In genomic region chr14:89810101-89810500, GRCh38 we compare ENCODE assay signal across 15 cellular contexts.
DNase-seq lines count a peak whose midpoint lies in the region; ATAC-seq and TF ChIP-seq lines count a peak whose summit lies in the region.
"Had no signal": no experiment of that assay in that cellular context is flagged by ENCODE, and none has a peak within 500 bp of the region (broad histone marks: within the 10 kb centered on the region; RNA-seq: fewer than 3 reads in every experiment).

No MANE protein-coding gene starts in this region.

- TF ChIP-seq CTCF in foreskin fibroblast (IDR thresholded peaks at IDR 0.05; ENCODE audit: low read depth, low read length) (no peak), HFFc6 (IDR thresholded peaks at IDR 0.05) (no peak)

- H3K36me3 ChIP-seq in GM23248 (ENCODE audit: low read depth): no peaks in the 10 kb centered on the region

- H3K4me3 ChIP-seq in GM23248: no peak overlapping the region
- H3K4me3 ChIP-seq in foreskin fibroblast (ENCODE audit: low read depth in 1 of 2, low read length in 2 of 2): no peak overlapping the region

- 0 out of 2 replicates have a peak, but pooled peaks cover 5% of the 10 kb centered on the region for H3F3A ChIP-seq in GM23248 (ENCODE audit: insufficient read depth)

- H2AFZ ChIP-seq in GM23248: no peak overlapping the region

- no peaks in the 10 kb centered on the region for H3K9me3 ChIP-seq in GM23248 (ENCODE audit: low read depth)

- H3K27ac Mint-ChIP-seq in HFFc6: no peak overlapping the region
- H3K27ac Mint-ChIP-seq: CD14-positive monocyte; CD8-positive, alpha-beta T cell had no signal

- no peaks in the 10 kb centered on the region for H3K79me2 ChIP-seq in GM23248 (ENCODE audit: insufficient read depth)

- H3K9me2 ChIP-seq in GM23248 (ENCODE audit: insufficient read depth): no peaks in the 10 kb centered on the region

- no peaks in the 10 kb centered on the region; the same call in 1 of the 2 replicates for H3K27me3 Mint-ChIP-seq in HFFc6 (ENCODE audit: insufficient read depth)

- H3K36me3 Mint-ChIP-seq in HFFc6 (ENCODE audit: low read depth): no peaks in the 10 kb centered on the region
- H3K36me3 Mint-ChIP-seq: CD14-positive monocyte; CD8-positive, alpha-beta T cell had no signal

- H3K4me1 ChIP-seq in GM23248 (ENCODE audit: insufficient read depth): peaks cover 14% of the 10 kb centered on the region

- no peak for ATAC-seq in HG02798 (IDR thresholded peaks at IDR 0.05; ENCODE audit: poor library complexity, unreplicated experiment)
- ATAC-seq in HG02938 (IDR thresholded peaks at IDR 0.05; ENCODE audit: unreplicated experiment): no peak
- ATAC-seq: CD8-positive, alpha-beta T cell; HCT116; HepG2 had no signal

- 11 to 19% methylated on average over 5 of the region's 5 CpGs for WGBS in GM23248 (ENCODE audit: low coverage in 1 of 2, low lambda C conversion rate in 2 of 2, missing lambda C conversion rate in 2 of 2), 2 experiments

- H3K27me3 ChIP-seq in GM23248 (replicated peaks; ENCODE audit: insufficient read depth): no peaks in the 10 kb centered on the region

- H3K4me1 Mint-ChIP-seq in HFFc6 (ENCODE audit: low read depth): peaks cover 38% of the 10 kb centered on the region

- peak; percentile 56 for DNase-seq in GM23248
- DNase-seq in fibroblast of gingiva (ENCODE audit: low read depth): peak; percentile 74
- peak; percentile 32 to 72 for DNase-seq in foreskin fibroblast
- DNase-seq in kidney tubule cell (ENCODE audit: low spot score): no peak
- no peak for DNase-seq in HFFc6
- DNase-seq: CD8-positive, alpha-beta T cell; COR-L47; DMS153; DMS79 treated with DMSO at 0.1 percent for 48 hours; EL had no signal

- no peaks in the 10 kb centered on the region for H3K9me3 Mint-ChIP-seq in HFFc6
- H3K9me3 Mint-ChIP-seq: CD8-positive, alpha-beta T cell had no signal

- H3K9ac ChIP-seq in GM23248: no peak overlapping the region

- no peak overlapping the region for H3K4me3 Mint-ChIP-seq in HFFc6
- H3K4me3 Mint-ChIP-seq: CD14-positive monocyte; CD8-positive, alpha-beta T cell had no signal

- H3K27ac ChIP-seq in GM23248: no peak overlapping the region

- in situ Hi-C loops in GM23248 (cut with MboI): no loop called here

- H4K20me1 ChIP-seq in GM23248 (ENCODE audit: insufficient read depth): no peaks in the 10 kb centered on the region

- no peak overlapping the region for H3K4me2 ChIP-seq in GM23248 (ENCODE audit: unreplicated experiment)

Comparison
In these comparisons a context has a peak if more than half of its experiments do, and no peak if none do; other contexts are left out.
1. DNase-seq: peak in GM23248 (single experiment), fibroblast of gingiva (single experiment) and foreskin fibroblast (2 of 2); none in kidney tubule cell (single experiment) and HFFc6 (single experiment).